13 cellular contexts compared by ENCODE assay signal in genomic region chr3:94070341-94070911, GRCh38. TPM values are rescaled to one million over a fixed set of nuclear protein-coding genes. Genes with fewer than 3 reads are reported as not detected.
A peak's percentile ranks its signal among the peaks of the same experiment; 100 is the strongest.
DNase-seq lines count a peak whose midpoint lies in the region; ATAC-seq, FAIRE-seq and TF ChIP-seq lines count a peak whose summit lies in the region.
"Had no signal": no experiment of that assay in that cellular context is flagged by ENCODE, and none has a peak within 500 bp of the region (broad histone marks: within the 10 kb centered on the region; RNA-seq: fewer than 3 reads in every experiment).

No MANE protein-coding gene starts in this region.

- H3K9me3 ChIP-seq in GM12878 (replicated peaks; ENCODE audit: control insufficient read depth, insufficient read depth, low read length): peaks cover 15% of the 10 kb centered on the region; the same call in 2 of the 3 replicates
- peaks cover 21% of the 10 kb centered on the region for H3K9me3 ChIP-seq in OCI-LY7 (ENCODE audit: low read length)

- no peaks in the 10 kb centered on the region for H4K20me1 ChIP-seq in GM12878 (ENCODE audit: control insufficient read depth, insufficient read depth)
- H4K20me1 ChIP-seq in OCI-LY7 (ENCODE audit: insufficient read depth, low read length): no peaks in the 10 kb centered on the region

- DNase-seq in GM12878 (ENCODE audit: low read depth, low spot score) (peak; percentile 60), OCI-LY7 (ENCODE audit: low spot score) (no peak), NCI-H1417 treated with DMSO at 0.1 percent for 48 hours (lab: John Stamatoyannopoulos, UW) (no peak), left lobe of liver (ENCODE audit: low spot score) (no peak), NCI-H82 (lab: John Stamatoyannopoulos, UW) (no peak)
- DNase-seq: DMS153, KBM-7 had no signal

- no peaks in the 10 kb centered on the region for H3K27me3 ChIP-seq in GM12878 (replicated peaks in 1 of 2; ENCODE audit: control insufficient read depth in 2 of 2, insufficient read depth in 2 of 2, low read length in 1 of 2)
- H3K27me3 ChIP-seq: cardiac muscle cell had no signal

- H3K4me2 ChIP-seq in GM12878 (ENCODE audit: control insufficient read depth, insufficient read depth): peak overlapping the region; percentile 69
- no peak overlapping the region for H3K4me2 ChIP-seq in OCI-LY7 (ENCODE audit: low read length)

- peak overlapping the region; percentile 32; the same call in 1 of the 2 replicates for H3K9ac ChIP-seq in GM12878 (ENCODE audit: control insufficient read depth, insufficient read depth, low read length)

- peak; percentile 85 for FAIRE-seq in GM12878 (lab: Jason Lieb, UNC)

- no TSS peak for BruUV-seq in GM12878 (replicated peaks; lab: Mats Ljungman, UMichigan)
- BruUV-seq in OCI-LY7 (replicated peaks; lab: Mats Ljungman, UMichigan): no TSS peak

- no peaks in the 10 kb centered on the region for H3K9me2 ChIP-seq in OCI-LY7 (ENCODE audit: insufficient read depth, low read length)

- 0 out of 2 replicates have a peak, but pooled peaks have one; percentile 20 for TF ChIP-seq POLR2A in GM12878 (IDR thresholded peaks at IDR 0.05; ENCODE audit: low read depth, low read length)

- TF ChIP-seq CTCF in GM12878 (IDR thresholded peaks at IDR 0.05 in 2 of 3, conservative IDR thresholded peaks at IDR 0.05 in 1 of 3; ENCODE audit: control insufficient read depth in 2 of 3, extremely low read depth in 1 of 3, insufficient read depth in 1 of 3, low read depth in 3 of 3, low read length in 3 of 3) (no peak), OCI-LY7 (conservative IDR thresholded peaks at IDR 0.05; ENCODE audit: low read length) (no peak)

- H3K27ac ChIP-seq in GM12878 (ENCODE audit: control insufficient read depth, insufficient read depth): peak overlapping the region; percentile 90
- no peak overlapping the region for H3K27ac ChIP-seq in OCI-LY7 (ENCODE audit: low read depth, low read length, poor library complexity, severe bottlenecking)
- H3K27ac ChIP-seq: cardiac muscle cell had no signal

- H3K36me3 ChIP-seq in GM12878 (ENCODE audit: control insufficient read depth in 2 of 2, insufficient read depth in 2 of 2, low read length in 1 of 2) (peaks cover 0 to 16% of the 10 kb centered on the region in 2 experiments; a peak in 2 of 4 replicates), OCI-LY7 (ENCODE audit: insufficient read depth, low read length) (peaks cover 50% of the 10 kb centered on the region)
- H3K36me3 ChIP-seq: cardiac muscle cell had no signal

- H2AFZ ChIP-seq in GM12878 (ENCODE audit: control insufficient read depth, low read depth, low read length) (peak overlapping the region; percentile 61), OCI-LY7 (ENCODE audit: low read length) (no peak overlapping the region)

- peaks cover 30% of the 10 kb centered on the region for H3K4me1 ChIP-seq in GM12878 (ENCODE audit: control insufficient read depth, insufficient read depth, low read length)
- peaks cover 18% of the 10 kb centered on the region for H3K4me1 ChIP-seq in OCI-LY7 (ENCODE audit: insufficient read depth, low read length, poor library complexity, severe bottlenecking)

- RAD21 ChIA-PET in GM12878 (lab: Charles Lee; ENCODE audit: unreplicated experiment): interaction anchor here (0.6 to 4.1 kb wide), 16 partner anchors 8 to 178 kb away, joined by 3 to 31 read pairs (median 6); partner anchors contain the start of genes DHFR2 and NSUN3

- WGBS in GM12878 (ENCODE audit: insufficient coverage, insufficient replicate concordance, low lambda C conversion rate, missing lambda C conversion rate): 45% methylated on average over 6 of the region's 6 CpGs

- TF ChIP-seq RAD21 in GM12878 (IDR thresholded peaks at IDR 0.05; ENCODE audit: insufficient read depth, low read depth, low read length): no peak

- peaks cover 36% of the 10 kb centered on the region for H3K79me2 ChIP-seq in GM12878 (ENCODE audit: control insufficient read depth, insufficient read depth, low read length)
- peaks cover 14% of the 10 kb centered on the region; the same call in 1 of the 2 replicates for H3K79me2 ChIP-seq in OCI-LY7 (ENCODE audit: insufficient read depth, low read depth, low read length)

- intact Hi-C loops in GM12878 (cut with micrococcal nuclease; ENCODE audit: unreplicated experiment): no loop called here
- intact Hi-C loops in OCI-LY7 (cut with micrococcal nuclease; ENCODE audit: unreplicated experiment): no loop called here

- ATAC-seq in GM18870 (IDR thresholded peaks at IDR 0.05; ENCODE audit: unreplicated experiment): peak; percentile 60
- peak; percentile 51 for ATAC-seq in GM21447 (IDR thresholded peaks at IDR 0.05; ENCODE audit: unreplicated experiment)
- peak; percentile 69 for ATAC-seq in HG03060 (IDR thresholded peaks at IDR 0.05; ENCODE audit: low read depth, unreplicated experiment)
- peak; percentile 85 for ATAC-seq in GM12878
- no peak for ATAC-seq in left lobe of liver

- SMC1A ChIA-PET in GM12878 (lab: Charles Lee; ENCODE audit: uncharacterized antibody, unreplicated experiment): interaction anchor here (0.6 to 4.1 kb wide), 21 partner anchors 8 to 109 kb away, joined by 3 to 38 read pairs (median 6); partner anchors contain the start of genes ARL13B, DHFR2, NSUN3 and STX19

- H3K4me3 ChIP-seq in GM12878: peak overlapping the region; percentile 43
- H3K4me3 ChIP-seq in OCI-LY7 (ENCODE audit: low read depth, low read length, poor library complexity, severe bottlenecking): no peak overlapping the region
- H3K4me3 ChIP-seq: cardiac muscle cell had no signal

- in situ Hi-C loops in GM12878 (cut with MboI): no loop called here

- peak in 1 of 2 experiments; percentile 71; a peak in 1 of 4 replicates for TF ChIP-seq EP300 in GM12878 (IDR thresholded peaks at IDR 0.05; ENCODE audit: borderline replicate concordance in 1 of 2, control insufficient read depth in 1 of 2, low read depth in 2 of 2, low read length in 2 of 2)

- POLR2A ChIA-PET in GM12878 (lab: Charles Lee) (interaction anchor here (0.6 to 3.2 kb wide), 5 partner anchors 8 to 228 kb away, joined by 3 to 30 read pairs (median 6); partner anchors contain the start of genes DHFR2 and NSUN3), OCI-LY7 (lab: Charles Lee) (interaction anchor here (0.6 to 1.3 kb wide), 2 partner anchors 7 to 809 kb away, joined by 3 to 5 read pairs; partner anchors contain the start of genes DHFR2 and NSUN3)

- CTCF ChIA-PET in GM12878 (lab: Yijun Ruan, JAX) (interaction anchor here (0.7 to 11.1 kb wide), 16 partner anchors 7 to 90 kb away, joined by 3 to 164 read pairs (median 8); partner anchors contain the start of genes ARL13B and STX19), OCI-LY7 (lab: Charles Lee; ENCODE audit: unreplicated experiment) (no interaction called here)

RNA-seq across cellular contexts. Expression of gene NSUN3, which starts 7.6 kb away (rescaled TPM):
- total RNA-seq in GM12878 (2013; cell fraction: nucleolus; rRNA removed): 86.7 and 88.5 TPM in 2 replicates
- 15.5 and 17.5 TPM in 2 replicates for total RNA-seq in GM12878 (2014; rRNA removed)
- 18.8 and 20.3 TPM in 2 replicates for total RNA-seq in GM12878 (2014; rRNA removed; fragmentation: Illumina TruSeq; extraction: Trizol)
- total RNA-seq in GM12878 (2021): 10.4 and 10.6 TPM in 2 replicates
- 7.5 TPM for polyA plus RNA-seq in GM12878 (2011; ENCODE audit: low read depth)
- polyA plus RNA-seq in GM12878 (2011; rRNA removed): 16.2 and 20.8 TPM in 2 replicates
- polyA plus RNA-seq in GM12878 (2011; cell fraction: cytosol; rRNA removed): 7.6 and 8.0 TPM in 2 replicates
- polyA plus RNA-seq in GM12878 (2011; cell fraction: nucleus; rRNA removed): 12.5 and 13.7 TPM in 2 replicates
- 7.7 TPM in 2 replicates for polyA plus RNA-seq in GM12878 (2012)
- polyA plus RNA-seq in GM12878 (2014; fragmentation: Illumina TruSeq; extraction: Trizol): 12.4 and 15.4 TPM in 2 replicates
- 10 to 100 TPM in 1 of 2 experiments, 1 to 10 TPM in 1; 9.1 to 10.4 TPM for polyA plus RNA-seq in GM12878 (2014; fragmentation: Nextera tagmentation; extraction: Ambion mirVana)
- polyA plus RNA-seq in GM12878 (2014; rRNA removed): 8.4 and 10.3 TPM in 2 replicates
- 10 to 100 TPM; 11.1 to 13.5 TPM for polyA plus RNA-seq in GM12878 (2016; fragmentation: Nextera tagmentation; extraction: Ambion mirVana)
- 12.4 and 13.7 TPM in 2 replicates for polyA minus RNA-seq in GM12878 (2011; rRNA and poly(A)+ RNA removed)
- polyA minus RNA-seq in GM12878 (2011; cell fraction: cytosol; rRNA and poly(A)+ RNA removed): 6.3 and 6.7 TPM in 2 replicates
- 38.4 and 61.2 TPM in 2 replicates for polyA minus RNA-seq in GM12878 (2011; cell fraction: nucleus; rRNA and poly(A)+ RNA removed)
- total RNA-seq in OCI-LY7 (2014; rRNA removed; shearing (Covaris generic)): 10.4 and 16.4 TPM in 2 replicates
- 13.5 and 17.7 TPM in 2 replicates for total RNA-seq in OCI-LY7 (2022)
- total RNA-seq in left lobe of liver: 4.8 TPM

RNA-seq across cellular contexts. Expression of gene DHFR2, which starts 7.7 kb away (rescaled TPM):
- 12.1 and 14.1 TPM in 2 replicates for total RNA-seq in GM12878 (2013; cell fraction: nucleolus; rRNA removed)
- total RNA-seq in GM12878 (2014; rRNA removed): 3.8 and 5.1 TPM in 2 replicates
- total RNA-seq in GM12878 (2014; rRNA removed; fragmentation: Illumina TruSeq; extraction: Trizol): 5.0 and 6.0 TPM in 2 replicates
- total RNA-seq in GM12878 (2021): 4.2 and 5.4 TPM in 2 replicates
- 1.4 TPM for polyA plus RNA-seq in GM12878 (2011; ENCODE audit: low read depth)
- 5.6 and 9.2 TPM in 2 replicates for polyA plus RNA-seq in GM12878 (2011; rRNA removed)
- 2.7 TPM in 2 replicates for polyA plus RNA-seq in GM12878 (2011; cell fraction: cytosol; rRNA removed)
- polyA plus RNA-seq in GM12878 (2011; cell fraction: nucleus; rRNA removed): 1.9 and 3.0 TPM in 2 replicates
- 2.6 and 3.7 TPM in 2 replicates for polyA plus RNA-seq in GM12878 (2012)
- polyA plus RNA-seq in GM12878 (2014; fragmentation: Illumina TruSeq; extraction: Trizol): 5.0 and 5.7 TPM in 2 replicates
- 1 to 10 TPM; 1.8 to 2.7 TPM for polyA plus RNA-seq in GM12878 (2014; fragmentation: Nextera tagmentation; extraction: Ambion mirVana)
- 2.7 and 3.9 TPM in 2 replicates for polyA plus RNA-seq in GM12878 (2014; rRNA removed)
- 1 to 10 TPM; 3.5 to 5.0 TPM for polyA plus RNA-seq in GM12878 (2016; fragmentation: Nextera tagmentation; extraction: Ambion mirVana)
- polyA minus RNA-seq in GM12878 (2011; rRNA and poly(A)+ RNA removed): 3.7 and 6.4 TPM in 2 replicates
- polyA minus RNA-seq in GM12878 (2011; cell fraction: cytosol; rRNA and poly(A)+ RNA removed): 1.9 and 4.6 TPM in 2 replicates
- 3.9 and 4.8 TPM in 2 replicates for polyA minus RNA-seq in GM12878 (2011; cell fraction: nucleus; rRNA and poly(A)+ RNA removed)
- 4.5 and 5.0 TPM in 2 replicates for total RNA-seq in OCI-LY7 (2014; rRNA removed; shearing (Covaris generic))
- total RNA-seq in OCI-LY7 (2022): 5.7 and 8.2 TPM in 2 replicates
- total RNA-seq in left lobe of liver: 4.1 TPM

RNA-seq across cellular contexts. Expression of gene STX19, which starts 42.0 kb away (rescaled TPM):
- total RNA-seq in GM12878 (2013; cell fraction: nucleolus; rRNA removed): not detected in 2 replicates
- total RNA-seq in GM12878 (2014; rRNA removed) (not detected in 2 replicates), GM12878 (2014; rRNA removed; fragmentation: Illumina TruSeq; extraction: Trizol) (not detected in 2 replicates), GM12878 (2021) (not detected in 2 replicates), OCI-LY7 (2022) (not detected in 2 replicates), left lobe of liver (not detected)
- not detected for polyA plus RNA-seq in GM12878 (2011; ENCODE audit: low read depth)
- polyA plus RNA-seq in GM12878 (2011; rRNA removed) (0.10 and 0.26 TPM in 2 replicates), GM12878 (2014; fragmentation: Illumina TruSeq; extraction: Trizol) (not detected in 2 replicates), GM12878 (2014; fragmentation: Nextera tagmentation; extraction: Ambion mirVana) (under 1 TPM; 0.11 to 0.14 TPM), GM12878 (2014; rRNA removed) (0.09 TPM in 1 of 2 replicates, not detected in the other), GM12878 (2016; fragmentation: Nextera tagmentation; extraction: Ambion mirVana) (not detected)
- polyA plus RNA-seq in GM12878 (2011; cell fraction: cytosol; rRNA removed): not detected in 2 replicates
- not detected in 2 replicates for polyA plus RNA-seq in GM12878 (2011; cell fraction: nucleus; rRNA removed)
- not detected in 2 replicates for polyA plus RNA-seq in GM12878 (2012)
- not detected in 2 replicates for polyA minus RNA-seq in GM12878 (2011; rRNA and poly(A)+ RNA removed)
- polyA minus RNA-seq in GM12878 (2011; cell fraction: cytosol; rRNA and poly(A)+ RNA removed): not detected in 2 replicates
- not detected in 2 replicates for polyA minus RNA-seq in GM12878 (2011; cell fraction: nucleus; rRNA and poly(A)+ RNA removed)
- not detected in 2 replicates for total RNA-seq in OCI-LY7 (2014; rRNA removed; shearing (Covaris generic))
- total RNA-seq: cardiac muscle cell, NCI-H460, temporal lobe had no signal
- polyA plus RNA-seq: cardiac muscle cell had no signal
